Comparison of ENCODE assay signal across 34 cellular contexts in genomic region chr13:59476376-59476775, GRCh38.
"Had no signal": no experiment of that assay in that cellular context is flagged by ENCODE, and none has a peak within 500 bp of the region (broad histone marks: within the 10 kb centered on the region; RNA-seq: fewer than 3 reads in every experiment).

No MANE protein-coding gene starts in this region.

- ATAC-seq: activated CD4-positive, CD25-positive, alpha-beta regulatory T cell treated with anti-CD3 and anti-CD28 coated beads, Interleukin-2, amount 50 U/mL, for 24 hours; body of pancreas; gastrocnemius medialis; lower lobe of right lung; pancreas; stimulated activated memory B cell treated with anti-CD40 and anti-IgM and Interleukin-4, amounts not matched to agents 10 μg/mL and 1 μg/mL and 100 μg/mL, for 72 hours; stimulated activated naive CD8-positive, alpha-beta T cell treated with anti-CD3 and anti-CD28 coated beads, Interleukin-15, amount 100 ng/mL, for 72 hours; upper lobe of right lung had no signal

- H3K27ac ChIP-seq: adrenal gland, body of pancreas, esophagus squamous epithelium, gastrocnemius medialis, lower lobe of right lung, pancreas, prostate gland, suprapubic skin, tibial artery, upper lobe of right lung, WERI-Rb-1 had no signal

- DNase-seq: activated CD4-positive, alpha-beta memory T cell treated with anti-CD3 and anti-CD28 coated beads for 36 hours; activated CD8-positive, alpha-beta memory T cell treated with anti-CD3 and anti-CD28 coated beads, Interleukin-2, amount 50 U/mL, for 4 hours; activated effector memory CD4-positive, alpha-beta T cell treated with anti-CD3 and anti-CD28 coated beads, Interleukin-2, amount 50 U/mL, for 16 hours; activated naive CD4-positive, alpha-beta T cell treated with anti-CD3 and anti-CD28 coated beads for 36 hours; activated naive CD8-positive, alpha-beta T cell treated with anti-CD3 and anti-CD28 coated beads for 36 hours; activated T-cell treated with anti-CD3 and anti-CD28 coated beads, Interleukin-2, amount 50 U/mL, for 1 hour; adrenal gland; aorta; body of pancreas; caudate nucleus; esophagus squamous epithelium; gastrocnemius medialis; hypothalamus; immature natural killer cell; lower lobe of right lung; naive B cell; nephron progenitor cell; nucleus accumbens; pancreas; retina; stimulated activated CD4-positive, alpha-beta T cell treated with anti-CD3 and anti-CD28 coated beads, Interleukin-1b, Interleukin-23, amount 100 ng/mL, for 48 hours; stimulated activated CD4-positive, alpha-beta T cell treated with anti-CD3 and anti-CD28 coated beads, Interleukin-4, amount 100 ng/mL, for 4 hours; stimulated activated CD8-positive, alpha-beta memory T cell treated with anti-CD3 and anti-CD28 coated beads, Interleukin-4, amount 100 ng/mL, for 48 hours; stimulated activated naive CD8-positive, alpha-beta T cell treated with anti-CD3 and anti-CD28 coated beads, Interleukin-15, amount 100 ng/mL, for 72 hours; SW 1271; T-helper 9 cell; tibial artery; upper lobe of right lung had no signal

- H3K4me3 ChIP-seq: adrenal gland, body of pancreas, esophagus squamous epithelium, gastrocnemius medialis, lower lobe of right lung, pancreas, prostate gland, smooth muscle cell, suprapubic skin, tibial artery, upper lobe of right lung had no signal

- H3K36me3 ChIP-seq: adrenal gland, esophagus squamous epithelium, gastrocnemius medialis, lower lobe of right lung, pancreas, prostate gland, suprapubic skin, tibial artery, upper lobe of right lung, WERI-Rb-1 had no signal

- H3K4me2 ChIP-seq: smooth muscle cell had no signal

- H3K9me3 ChIP-seq: adrenal gland, body of pancreas, esophagus squamous epithelium, gastrocnemius medialis, lower lobe of right lung, pancreas, prostate gland, suprapubic skin, tibial artery, upper lobe of right lung had no signal

- H3K4me1 ChIP-seq: adrenal gland, body of pancreas, esophagus squamous epithelium, gastrocnemius medialis, lower lobe of right lung, pancreas, prostate gland, suprapubic skin, tibial artery, upper lobe of right lung had no signal

- H3K27me3 ChIP-seq: adrenal gland, body of pancreas, esophagus squamous epithelium, gastrocnemius medialis, pancreas, suprapubic skin, tibial artery, upper lobe of right lung had no signal

- FAIRE-seq: pancreas had no signal
